In genomic region chr21:43510669-43511068, GRCh38 we compare ENCODE assay signal across 7 cellular contexts.
A peak's percentile ranks its signal among the peaks of the same experiment; 100 is the strongest.
DNase-seq lines count a peak whose midpoint lies in the region; ATAC-seq and TF ChIP-seq lines count a peak whose summit lies in the region.
"Not testable (repeated sequence)": the region's sequence is repeated elsewhere in the genome, so short reads cannot be mapped to it uniquely, and the experiment has no call there.

No MANE protein-coding gene starts in this region.

- H2BK5ac ChIP-seq in IMR-90 (ENCODE audit: low read depth, low read length, poor library complexity, severe bottlenecking), result not testable (repeated sequence)

- H3K36me3 ChIP-seq in IMR-90 (ENCODE audit: control insufficient read depth, insufficient read depth, low read length), result not testable (repeated sequence)

- H3K9ac ChIP-seq in IMR-90 (ENCODE audit: low read depth, low read length), result not testable (repeated sequence)

- H2BK120ac ChIP-seq in IMR-90 (ENCODE audit: low read depth, low read length), result not testable (repeated sequence)

- not testable (repeated sequence) for H3K14ac ChIP-seq in IMR-90 (replicated peaks; ENCODE audit: low read depth, low read length)

- H2BK15ac ChIP-seq in IMR-90 (ENCODE audit: low read depth, low read length), result not testable (repeated sequence)

- not testable (repeated sequence) for H2AK9ac ChIP-seq in IMR-90 (replicated peaks; ENCODE audit: low read depth, low read length, poor library complexity)

- dilution Hi-C loops in IMR-90 (cut with HindIII; ENCODE audit: low sequenced_read_pairs, unreplicated experiment), result not testable (repeated sequence)

- intact Hi-C loops in IMR-90 (cut with micrococcal nuclease); Right ventricle myocardium superior (cut with DNase I): not testable (repeated sequence)

- not testable (repeated sequence) for BruUV-seq in IMR-90 (replicated peaks; lab: Mats Ljungman, UMichigan)

- ATAC-seq in GM19035 (IDR thresholded peaks at IDR 0.05; ENCODE audit: unreplicated experiment) (peak; percentile 60), IMR-90 (ENCODE audit: low read depth) (peak; percentile 60), Right ventricle myocardium superior (ENCODE audit: poor library complexity) (peak; percentile 49), memory B cell (ENCODE audit: low read depth) (peak; percentile 38)
- peak; percentile 89 to 95 for ATAC-seq in activated CD4-positive, CD25-positive, alpha-beta regulatory T cell treated with anti-CD3 and anti-CD28 coated beads, Interleukin-2, amount 50 U/mL, for 24 hours
- ATAC-seq in activated naive CD4-positive, alpha-beta T cell treated with anti-CD3 and anti-CD28 coated beads, Interleukin-2, amount 50 U/mL, for 72 hours, result peak; percentile 96 to 97
- ATAC-seq in stimulated activated naive B cell treated with anti-CD40 and anti-IgM and Interleukin-4, amounts not matched to agents 10 μg/mL and 1 μg/mL and 100 μg/mL, for 72 hours (replicated peaks), result peak; percentile 79 to 98

- H2BK20ac ChIP-seq in IMR-90 (ENCODE audit: low read depth, low read length), result not testable (repeated sequence)

- H4K5ac ChIP-seq in IMR-90 (ENCODE audit: low read depth, low read length), result not testable (repeated sequence)

- not testable (repeated sequence) for TF ChIP-seq CTCF in IMR-90 (conservative IDR thresholded peaks at IDR 0.05; ENCODE audit: low read depth, low read length)

- not testable (repeated sequence) for H4K8ac ChIP-seq in IMR-90 (ENCODE audit: low read depth in 2 of 2, low read length in 2 of 2)

- not testable (repeated sequence) for H3K27ac Mint-ChIP-seq in activated naive CD4-positive, alpha-beta T cell treated with anti-CD3 and anti-CD28 coated beads, Interleukin-2, amount 50 U/mL, for 72 hours; memory B cell; stimulated activated naive B cell treated with anti-CD40 and anti-IgM and Interleukin-4, amounts not matched to agents 10 μg/mL and 1 μg/mL and 100 μg/mL, for 72 hours

- H3K4me3 Mint-ChIP-seq in memory B cell; stimulated activated naive B cell treated with anti-CD40 and anti-IgM and Interleukin-4, amounts not matched to agents 10 μg/mL and 1 μg/mL and 100 μg/mL, for 72 hours: not testable (repeated sequence)

- H2AFZ ChIP-seq in IMR-90 (replicated peaks; ENCODE audit: low read length, poor library complexity), result not testable (repeated sequence)

- not testable (repeated sequence) for H4K91ac ChIP-seq in IMR-90 (ENCODE audit: insufficient read depth, low read depth, low read length)

- CTCF ChIA-PET in IMR-90 (lab: Yijun Ruan, JAX), result not testable (repeated sequence)

- not testable (repeated sequence) for H3K4me2 ChIP-seq in IMR-90 (ENCODE audit: low read depth, low read length)

- TF ChIP-seq POLR2A in IMR-90 (IDR thresholded peaks at IDR 0.05; ENCODE audit: low read depth, low read length), result not testable (repeated sequence)

- not testable (repeated sequence) for H3K4me3 ChIP-seq in IMR-90 (ENCODE audit: insufficient read depth, low read depth, low read length)

- not testable (repeated sequence) for H3K27me3 Mint-ChIP-seq in memory B cell; stimulated activated naive B cell treated with anti-CD40 and anti-IgM and Interleukin-4, amounts not matched to agents 10 μg/mL and 1 μg/mL and 100 μg/mL, for 72 hours

- POLR2A ChIA-PET in IMR-90 (lab: Charles Lee; ENCODE audit: unreplicated experiment), result not testable (repeated sequence)

- in situ Hi-C loops in IMR-90 (cut with MboI; ENCODE audit: low sequenced_read_pairs), result not testable (repeated sequence)

- H3K4me1 ChIP-seq in IMR-90 (ENCODE audit: control insufficient read depth, insufficient read depth, low read length), result not testable (repeated sequence)

- H3K79me1 ChIP-seq in IMR-90 (ENCODE audit: low read depth in 1 of 2, low read length in 2 of 2), result not testable (repeated sequence)

- not testable (repeated sequence) for H3K36me3 Mint-ChIP-seq in activated naive CD4-positive, alpha-beta T cell treated with anti-CD3 and anti-CD28 coated beads, Interleukin-2, amount 50 U/mL, for 72 hours; memory B cell; stimulated activated naive B cell treated with anti-CD40 and anti-IgM and Interleukin-4, amounts not matched to agents 10 μg/mL and 1 μg/mL and 100 μg/mL, for 72 hours

- not testable (repeated sequence) for H4K20me1 ChIP-seq in IMR-90 (ENCODE audit: insufficient read depth, low read length)

- not testable (repeated sequence) for H3K27me3 ChIP-seq in IMR-90 (ENCODE audit: control insufficient read depth, insufficient read depth, low read length)

- H3K4ac ChIP-seq in IMR-90 (ENCODE audit: low read depth, low read length), result not testable (repeated sequence)

- not testable (repeated sequence) for H3K4me1 Mint-ChIP-seq in memory B cell; stimulated activated naive B cell treated with anti-CD40 and anti-IgM and Interleukin-4, amounts not matched to agents 10 μg/mL and 1 μg/mL and 100 μg/mL, for 72 hours

- not testable (repeated sequence) for H3K23ac ChIP-seq in IMR-90 (ENCODE audit: low read depth, low read length)

- H3K18ac ChIP-seq in IMR-90 (ENCODE audit: low read depth, low read length), result not testable (repeated sequence)

- TF ChIP-seq RAD21 in IMR-90 (IDR thresholded peaks at IDR 0.05; ENCODE audit: low read length), result not testable (repeated sequence)

- not testable (repeated sequence) for H3K9me3 Mint-ChIP-seq in activated naive CD4-positive, alpha-beta T cell treated with anti-CD3 and anti-CD28 coated beads, Interleukin-2, amount 50 U/mL, for 72 hours; memory B cell; stimulated activated naive B cell treated with anti-CD40 and anti-IgM and Interleukin-4, amounts not matched to agents 10 μg/mL and 1 μg/mL and 100 μg/mL, for 72 hours

- DNase-seq in IMR-90; activated naive CD4-positive, alpha-beta T cell treated with anti-CD3 and anti-CD28 coated beads, Interleukin-2, amount 50 U/mL, for 72 hours (ENCODE audit: low spot score in 2 of 2); Right ventricle myocardium superior; memory B cell (ENCODE audit: low spot score in 2 of 2); stimulated activated naive B cell treated with anti-CD40 and anti-IgM and Interleukin-4, amounts not matched to agents 10 μg/mL and 1 μg/mL and 100 μg/mL, for 72 hours: not testable (repeated sequence)

- not testable (repeated sequence) for H2AK5ac ChIP-seq in IMR-90 (ENCODE audit: low read depth, low read length)

- H3K9me3 ChIP-seq in IMR-90 (ENCODE audit: control insufficient read depth, insufficient read depth, low read length), result not testable (repeated sequence)

- H3K27ac ChIP-seq in IMR-90 (ENCODE audit: insufficient read depth, low read length), result not testable (repeated sequence)

- WGBS in IMR-90 (ENCODE audit: extremely low coverage in 2 of 2, insufficient read length in 1 of 2), 2 experiments, result no CpG with 5 or more reads among the region's 3 CpGs

- H3K9me1 ChIP-seq in IMR-90 (ENCODE audit: insufficient read depth, low read length), result not testable (repeated sequence)

- not testable (repeated sequence) for H3K56ac ChIP-seq in IMR-90 (ENCODE audit: extremely low read depth, insufficient read depth, low read length)

Comparison
In these comparisons a context has a peak if more than half of its experiments do, and no peak if none do; other contexts are left out.
1. ATAC-seq: peak in every context shown above with its lines; median percentile 96 in activated naive CD4-positive, alpha-beta T cell treated with anti-CD3 and anti-CD28 coated beads, Interleukin-2, amount 50 U/mL, for 72 hours; 92 in activated CD4-positive, CD25-positive, alpha-beta regulatory T cell treated with anti-CD3 and anti-CD28 coated beads, Interleukin-2, amount 50 U/mL, for 24 hours; 88 in stimulated activated naive B cell treated with anti-CD40 and anti-IgM and Interleukin-4, amounts not matched to agents 10 μg/mL and 1 μg/mL and 100 μg/mL, for 72 hours; 60 in GM19035; 60 in IMR-90; 49 in Right ventricle myocardium superior; 38 in memory B cell.